Comparison of ENCODE assay signal across 17 cellular contexts in genomic region chr5:115847290-115847689, GRCh38. TPM values are rescaled to one million over a fixed set of nuclear protein-coding genes. Genes with fewer than 3 reads are reported as not detected.
A peak's percentile ranks its signal among the peaks of the same experiment; 100 is the strongest.
DNase-seq lines count a peak whose midpoint lies in the region; ATAC-seq, FAIRE-seq and TF ChIP-seq lines count a peak whose summit lies in the region.
"Had no signal": no experiment of that assay in that cellular context is flagged by ENCODE, and none has a peak within 500 bp of the region (broad histone marks: within the 10 kb centered on the region; RNA-seq: fewer than 3 reads in every experiment).

No MANE protein-coding gene starts in this region.

- H3K27me3 Mint-ChIP-seq in MCF 10A (ENCODE audit: insufficient read depth, unreplicated experiment) (no peaks in the 10 kb centered on the region), Calu3 (ENCODE audit: unreplicated experiment) (no peaks in the 10 kb centered on the region)
- H3K27me3 Mint-ChIP-seq in natural killer cell treated with Interleukin-12 subunit alpha and Interleukin-12 subunit beta and Interleukin-15 and Interleukin-18, amount 100 ng/mL, for 72 hours, result no peaks in the 10 kb centered on the region
- H3K27me3 Mint-ChIP-seq: CD4-positive, alpha-beta memory T cell had no signal

- H3K27ac Mint-ChIP-seq in MCF 10A (ENCODE audit: low read depth, unreplicated experiment), result peak overlapping the region; percentile 79
- H3K27ac Mint-ChIP-seq in Calu3 (ENCODE audit: unreplicated experiment), result no peak overlapping the region
- no peak overlapping the region for H3K27ac Mint-ChIP-seq in natural killer cell treated with Interleukin-12 subunit alpha and Interleukin-12 subunit beta and Interleukin-15 and Interleukin-18, amount 100 ng/mL, for 72 hours
- H3K27ac Mint-ChIP-seq: CD14-positive monocyte; CD4-positive, alpha-beta memory T cell had no signal

- POLR2A ChIA-PET in MCF 10A (lab: Yijun Ruan, JAX), result interaction anchor here (0.9 to 4.0 kb wide), 5 partner anchors 9 to 238 kb away, joined by 3 to 23 read pairs (median 4); partner anchors contain the start of gene COMMD10

- no peak for TF ChIP-seq CTCF in MCF 10A (IDR thresholded peaks at IDR 0.05; ENCODE audit: unreplicated experiment)
- TF ChIP-seq CTCF in breast epithelium (IDR thresholded peaks at IDR 0.05), result no peak
- TF ChIP-seq CTCF in bronchial epithelial cell (IDR thresholded peaks at IDR 0.05; ENCODE audit: insufficient read depth, low read length, severe bottlenecking), result no peak
- TF ChIP-seq CTCF in foreskin keratinocyte (conservative IDR thresholded peaks at IDR 0.05), result no peak
- TF ChIP-seq CTCF in Calu3 (IDR thresholded peaks at IDR 0.05; ENCODE audit: unreplicated experiment), result no peak

- no peak for FAIRE-seq in bronchial epithelial cell (lab: Jason Lieb, UNC)

- no peak overlapping the region for H3K4me3 ChIP-seq in breast epithelium
- H3K4me3 ChIP-seq in bronchial epithelial cell (ENCODE audit: low read depth, low read length), result no peak overlapping the region
- H3K4me3 ChIP-seq: BLaER1 had no signal

- H3K4me3 Mint-ChIP-seq in MCF 10A (ENCODE audit: unreplicated experiment) (no peak overlapping the region), Calu3 (ENCODE audit: low read depth, unreplicated experiment) (no peak overlapping the region)
- H3K4me3 Mint-ChIP-seq in natural killer cell treated with Interleukin-12 subunit alpha and Interleukin-12 subunit beta and Interleukin-15 and Interleukin-18, amount 100 ng/mL, for 72 hours, result no peak overlapping the region
- H3K4me3 Mint-ChIP-seq: CD14-positive monocyte; CD4-positive, alpha-beta memory T cell had no signal

- peak; percentile 97 for ATAC-seq in foreskin keratinocyte
- no peak for ATAC-seq in natural killer cell treated with Interleukin-12 subunit alpha and Interleukin-12 subunit beta and Interleukin-15 and Interleukin-18, amount 100 ng/mL, for 72 hours

- no peak for TF ChIP-seq POLR2A in breast epithelium (IDR thresholded peaks at IDR 0.05)

- DNase-seq in MCF 10A (ENCODE audit: unreplicated experiment) (peak; percentile 86), breast epithelium (ENCODE audit: low spot score in 2 of 2) (no peak), NCI-H69 (lab: John Stamatoyannopoulos, UW) (peak; percentile 42), bronchial epithelial cell (ENCODE audit: low read depth) (peak; percentile 92), foreskin keratinocyte (peak; percentile 67 to 86), Calu3 (no peak)
- DNase-seq in NK-92 treated with Interleukin-12 subunit alpha and Interleukin-12 subunit beta, amount 100 ng/mL, for 24 hours (lab: John Stamatoyannopoulos, UW), result no peak
- DNase-seq in natural killer cell treated with Interleukin-12 subunit alpha and Interleukin-12 subunit beta and Interleukin-15 and Interleukin-18, amount 100 ng/mL, for 72 hours (ENCODE audit: low spot score), result no peak
- DNase-seq: CD4-positive, alpha-beta memory T cell; DMS79 treated with DMSO at 0.1 percent for 48 hours; GF-D8; GOT3; H7 had no signal

- intact Hi-C loops in MCF 10A (cut with micrococcal nuclease) (no loop called here), breast epithelium (cut with DNase I; ENCODE audit: low total_unique reads) (loop anchor here (5.0 kb wide), 1 partner anchor 720 kb away; no protein-coding TSS in a partner anchor), Calu3 (cut with micrococcal nuclease; ENCODE audit: unreplicated experiment) (no loop called here)

- H3K9me3 ChIP-seq in breast epithelium, result no peaks in the 10 kb centered on the region
- H3K9me3 ChIP-seq: BLaER1 had no signal

- H3K27ac ChIP-seq in breast epithelium (no peak overlapping the region), foreskin keratinocyte (peak overlapping the region; percentile 52)
- H3K27ac ChIP-seq: 22Rv1, BLaER1 had no signal

- H3K36me3 Mint-ChIP-seq in MCF 10A (ENCODE audit: insufficient read depth, unreplicated experiment) (no peaks in the 10 kb centered on the region), Calu3 (ENCODE audit: insufficient read depth, unreplicated experiment) (peaks cover 15% of the 10 kb centered on the region)
- H3K36me3 Mint-ChIP-seq in natural killer cell treated with Interleukin-12 subunit alpha and Interleukin-12 subunit beta and Interleukin-15 and Interleukin-18, amount 100 ng/mL, for 72 hours, result no peaks in the 10 kb centered on the region
- H3K36me3 Mint-ChIP-seq: CD14-positive monocyte had no signal

- peaks cover 39% of the 10 kb centered on the region for H3K4me1 Mint-ChIP-seq in MCF 10A (ENCODE audit: insufficient read depth, unreplicated experiment)
- peaks cover 46% of the 10 kb centered on the region for H3K4me1 Mint-ChIP-seq in Calu3 (ENCODE audit: low read depth, unreplicated experiment)
- H3K4me1 Mint-ChIP-seq in natural killer cell treated with Interleukin-12 subunit alpha and Interleukin-12 subunit beta and Interleukin-15 and Interleukin-18, amount 100 ng/mL, for 72 hours (ENCODE audit: low read depth in 2 of 2), result peaks cover 31 to 35% of the 10 kb centered on the region in 2 donors

- CTCF ChIA-PET in MCF 10A (lab: Yijun Ruan, JAX), result interaction anchor here (0.6 to 2.8 kb wide), 8 partner anchors 12 to 1807 kb away, joined by 3 to 9 read pairs (median 3); partner anchors contain the start of gene ARL14EPL
- CTCF ChIA-PET in Calu3 (lab: Charles Lee), result no interaction called here

- H3K9me3 Mint-ChIP-seq in MCF 10A (ENCODE audit: unreplicated experiment), result no peaks in the 10 kb centered on the region
- no peaks in the 10 kb centered on the region for H3K9me3 Mint-ChIP-seq in Calu3 (ENCODE audit: low read depth, unreplicated experiment)
- no peaks in the 10 kb centered on the region for H3K9me3 Mint-ChIP-seq in natural killer cell treated with Interleukin-12 subunit alpha and Interleukin-12 subunit beta and Interleukin-15 and Interleukin-18, amount 100 ng/mL, for 72 hours
- H3K9me3 Mint-ChIP-seq: CD14-positive monocyte; CD4-positive, alpha-beta memory T cell had no signal

- BruUV-seq in MCF 10A (replicated peaks; lab: Mats Ljungman, UMichigan) (no TSS peak), Calu3 (replicated peaks; lab: Mats Ljungman, UMichigan) (no TSS peak)

- H3K27me3 ChIP-seq in breast epithelium, result no peaks in the 10 kb centered on the region
- H3K27me3 ChIP-seq in bronchial epithelial cell (ENCODE audit: control insufficient read depth, insufficient read depth, low read length), result no peaks in the 10 kb centered on the region
- H3K27me3 ChIP-seq in foreskin keratinocyte, result no peaks in the 10 kb centered on the region
- H3K27me3 ChIP-seq: BLaER1 had no signal

- H3K36me3 ChIP-seq in breast epithelium (no peaks in the 10 kb centered on the region), bronchial epithelial cell (ENCODE audit: control insufficient read depth, insufficient read depth, low read length) (no peaks in the 10 kb centered on the region)
- H3K36me3 ChIP-seq: BLaER1 had no signal

- H3K4me1 ChIP-seq in breast epithelium (peaks cover 0 to 3% of the 10 kb centered on the region in 2 donors), foreskin keratinocyte (peaks cover 32% of the 10 kb centered on the region)

RNA-seq across cellular contexts. Expression of gene AP3S1, which starts 5.6 kb away (rescaled TPM):
- total RNA-seq in MCF 10A (2022), result 94.6 and 102 TPM in 2 replicates
- 10 to 100 TPM; 74.7 to 93.7 (median 89.9) TPM for total RNA-seq in breast epithelium
- 104 and 117 TPM in 2 replicates for total RNA-seq in bronchial epithelial cell
- 112 and 124 TPM in 2 replicates for total RNA-seq in foreskin keratinocyte
- polyA plus RNA-seq in foreskin keratinocyte, result 98.5 and 116 TPM in 2 replicates
- total RNA-seq in Calu3 (2022), result 87.4 and 101 TPM in 2 replicates
- total RNA-seq in natural killer cell treated with Interleukin-12 subunit alpha and Interleukin-12 subunit beta and Interleukin-15 and Interleukin-18, amount 100 ng/mL, for 72 hours, result 10 to 100 TPM; 35.8 to 56.4 TPM

RNA-seq across cellular contexts. Expression of gene ATG12, which starts 5.9 kb away (rescaled TPM):
- total RNA-seq in MCF 10A (2022) (42.6 and 46.3 TPM in 2 replicates), breast epithelium (10 to 100 TPM; 46.0 to 63.0 (median 50.8) TPM), bronchial epithelial cell (28.8 and 45.5 TPM in 2 replicates), foreskin keratinocyte (39.6 and 40.6 TPM in 2 replicates), Calu3 (2022) (60.5 and 62.7 TPM in 2 replicates)
- 31.1 and 32.2 TPM in 2 replicates for polyA plus RNA-seq in foreskin keratinocyte
- 10 to 100 TPM; 35.1 to 63.9 TPM for total RNA-seq in natural killer cell treated with Interleukin-12 subunit alpha and Interleukin-12 subunit beta and Interleukin-15 and Interleukin-18, amount 100 ng/mL, for 72 hours

RNA-seq across cellular contexts. Expression of gene CDO1, which starts 30.8 kb away (rescaled TPM):
- total RNA-seq in MCF 10A (2022), result 0.42 and 0.44 TPM in 2 replicates
- total RNA-seq in breast epithelium, result 100 to 1,000 TPM in 1 of 3 donors, 10 to 100 TPM in 2; 47.7 to 342 (median 54.7) TPM
- not detected in 2 replicates for total RNA-seq in bronchial epithelial cell
- total RNA-seq in foreskin keratinocyte, result 0.18 and 0.20 TPM in 2 replicates
- 0.04 and 0.10 TPM in 2 replicates for polyA plus RNA-seq in foreskin keratinocyte
- total RNA-seq in Calu3 (2022), result not detected in 2 replicates
- total RNA-seq in natural killer cell treated with Interleukin-12 subunit alpha and Interleukin-12 subunit beta and Interleukin-15 and Interleukin-18, amount 100 ng/mL, for 72 hours, result not detected
- total RNA-seq: HT-29 had no signal
- polyA plus RNA-seq: CD14-positive monocyte; CD4-positive, alpha-beta memory T cell had no signal

Comparison
In these comparisons a context has a peak if more than half of its experiments do, and no peak if none do; other contexts are left out.
1. DNase-seq: peak in MCF 10A (single experiment), NCI-H69 (single experiment), bronchial epithelial cell (single experiment) and foreskin keratinocyte (2 of 2); none in breast epithelium (0 of 2), Calu3 (single experiment), NK-92 treated with Interleukin-12 subunit alpha and Interleukin-12 subunit beta, amount 100 ng/mL, for 24 hours (single experiment) and natural killer cell treated with Interleukin-12 subunit alpha and Interleukin-12 subunit beta and Interleukin-15 and Interleukin-18, amount 100 ng/mL, for 72 hours (single experiment).
2. RNA of gene CDO1, which starts 30.8 kb away (total RNA-seq): 47.7 to 342 TPM in breast epithelium; 0.42 to 0.44 TPM in MCF 10A, 0.18 to 0.20 TPM in foreskin keratinocyte, not detected in bronchial epithelial cell, not detected in Calu3 and not detected in natural killer cell treated with Interleukin-12 subunit alpha and Interleukin-12 subunit beta and Interleukin-15 and Interleukin-18, amount 100 ng/mL, for 72 hours; every median in the first group is over 10 times any median in the second.